In the genomic region with DNA sequence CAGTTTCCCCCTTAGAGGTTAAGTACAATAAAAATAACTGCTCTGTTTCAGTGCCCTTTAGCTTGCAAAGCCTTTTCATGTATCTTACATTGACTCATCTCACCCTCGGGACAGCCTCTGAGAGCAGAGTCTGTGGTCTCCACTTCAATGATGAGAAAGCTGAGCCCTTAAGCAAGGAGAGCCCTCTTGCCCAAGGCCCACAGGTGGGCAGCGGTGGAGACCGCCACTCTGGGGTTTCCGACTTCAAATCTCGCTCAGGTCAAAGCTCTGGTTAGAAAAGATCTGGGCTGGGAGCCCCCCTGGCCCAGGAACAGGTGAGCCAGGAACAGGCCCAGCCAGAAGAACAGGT, we compare ENCODE assay signal across 10 cellular contexts. TPM values are rescaled to one million over a fixed set of nuclear protein-coding genes. Genes with fewer than 3 reads are reported as not detected.
A peak's percentile ranks its signal among the peaks of the same experiment; 100 is the strongest.
DNase-seq lines count a peak whose midpoint lies in the region; ATAC-seq and TF ChIP-seq lines count a peak whose summit lies in the region.
"Had no signal": no experiment of that assay in that cellular context is flagged by ENCODE, and none has a peak within 500 bp of the region (broad histone marks: within the 10 kb centered on the region; RNA-seq: fewer than 3 reads in every experiment).

No MANE protein-coding gene starts in this region.

- 78% methylated on average over 5 of the region's 5 CpGs for WGBS in urinary bladder
- WGBS in aorta, 2 donors: 87 to 91% methylated on average over 5 of the region's 5 CpGs

- DNase-seq in cardiac muscle cell (ENCODE audit: low read depth in 1 of 2, low spot score in 1 of 2) (no peak), Right ventricle myocardium inferior (ENCODE audit: missing footprints) (no peak), WERI-Rb-1 (no peak), glutamatergic neuron (no peak), OCI-M1 (lab: John Stamatoyannopoulos, UW) (no peak), head of caudate nucleus (no peak), aorta (no peak)
- DNase-seq: BE2C had no signal

- H3K36me3 Mint-ChIP-seq in glutamatergic neuron (ENCODE audit: unreplicated experiment): no peaks in the 10 kb centered on the region

- H3K4me1 Mint-ChIP-seq in glutamatergic neuron (ENCODE audit: low read depth, unreplicated experiment): peaks cover 29% of the 10 kb centered on the region

- H3K9me3 Mint-ChIP-seq in glutamatergic neuron (ENCODE audit: unreplicated experiment): peaks cover 3% of the 10 kb centered on the region

- H3K27me3 ChIP-seq in cardiac muscle cell: no peaks in the 10 kb centered on the region
- no peaks in the 10 kb centered on the region for H3K27me3 ChIP-seq in WERI-Rb-1 (ENCODE audit: insufficient read depth, low read depth, severe bottlenecking)
- H3K27me3 ChIP-seq in aorta (ENCODE audit: control insufficient read depth in 1 of 2, insufficient read depth in 2 of 2, low read length in 1 of 2): no peaks in the 10 kb centered on the region
- H3K27me3 ChIP-seq: BE2C had no signal

- peaks cover 25% of the 10 kb centered on the region for H3K4me1 ChIP-seq in cardiac muscle cell (ENCODE audit: low read depth)
- no peaks in the 10 kb centered on the region for H3K4me1 ChIP-seq in urinary bladder (ENCODE audit: insufficient read depth)
- H3K4me1 ChIP-seq in aorta (ENCODE audit: control insufficient read depth in 1 of 2, insufficient read depth in 2 of 2, low read length in 2 of 2): no peaks in the 10 kb centered on the region
- H3K4me1 ChIP-seq: BE2C had no signal

- H3K4me3 Mint-ChIP-seq in glutamatergic neuron (ENCODE audit: unreplicated experiment): peak overlapping the region; percentile 49

- H3K27ac ChIP-seq in cardiac muscle cell (peak overlapping the region; percentile 8), WERI-Rb-1 (peak overlapping the region; percentile 22), urinary bladder (ENCODE audit: low read depth) (peak overlapping the region; percentile 26), aorta (ENCODE audit: low read depth in 1 of 2, low read length in 2 of 2) (no peak overlapping the region)

- intact Hi-C loops in Right ventricle myocardium inferior (cut with DNase I): no loop called here
- intact Hi-C loops in head of caudate nucleus (cut with DNase I): no loop called here
- intact Hi-C loops in aorta (cut with DNase I): no loop called here

- H3K9me3 ChIP-seq in cardiac muscle cell (ENCODE audit: low read depth) (no peaks in the 10 kb centered on the region), WERI-Rb-1 (ENCODE audit: severe bottlenecking) (peaks cover 2% of the 10 kb centered on the region), aorta (ENCODE audit: control insufficient read depth, low read length) (no peaks in the 10 kb centered on the region)
- H3K9me3 ChIP-seq: BE2C had no signal

- peaks cover 2% of the 10 kb centered on the region for H3K27me3 Mint-ChIP-seq in glutamatergic neuron (ENCODE audit: unreplicated experiment)

- no peak overlapping the region for H3K4me3 ChIP-seq in cardiac muscle cell
- H3K4me3 ChIP-seq in WERI-Rb-1 (ENCODE audit: low read depth, low read length): no peak overlapping the region
- H3K4me3 ChIP-seq in urinary bladder (ENCODE audit: low read depth, low read length): no peak overlapping the region
- no peak overlapping the region for H3K4me3 ChIP-seq in aorta (ENCODE audit: low read length in 2 of 2)

- ATAC-seq in Right ventricle myocardium inferior (no peak), aorta (ENCODE audit: low FRiP score) (no peak)
- ATAC-seq: esophagus mucosa had no signal

- no peak for TF ChIP-seq CTCF in cardiac muscle cell (IDR thresholded peaks at IDR 0.05; ENCODE audit: low read depth, low read length)
- no peak for TF ChIP-seq CTCF in WERI-Rb-1 (IDR thresholded peaks at IDR 0.05; ENCODE audit: low read depth, low read length)
- TF ChIP-seq CTCF in glutamatergic neuron (IDR thresholded peaks at IDR 0.05; ENCODE audit: partially characterized antibody, unreplicated experiment): no peak

- no peaks in the 10 kb centered on the region for H3K36me3 ChIP-seq in cardiac muscle cell
- H3K36me3 ChIP-seq in WERI-Rb-1: peaks cover 16% of the 10 kb centered on the region
- H3K36me3 ChIP-seq in urinary bladder (ENCODE audit: insufficient read depth): no peaks in the 10 kb centered on the region
- no peaks in the 10 kb centered on the region for H3K36me3 ChIP-seq in aorta (ENCODE audit: control insufficient read depth in 1 of 2, insufficient read depth in 2 of 2, low read length in 1 of 2)
- H3K36me3 ChIP-seq: BE2C had no signal

- peak overlapping the region; percentile 71 for H3K27ac Mint-ChIP-seq in glutamatergic neuron (ENCODE audit: unreplicated experiment)

RNA-seq across cellular contexts. Expression of gene PMVK, which starts 4.3 kb away (rescaled TPM):
- total RNA-seq in cardiac muscle cell (20.1 and 23.8 TPM in 2 replicates), Right ventricle myocardium inferior (71.1 TPM), glutamatergic neuron (ENCODE audit: unreplicated experiment) (30.7 TPM), urinary bladder (6.8 TPM), aorta (10 to 100 TPM; 21.9 to 27.3 TPM)
- polyA plus RNA-seq in cardiac muscle cell (94.4 and 95.4 TPM in 2 replicates), urinary bladder (47.1 TPM), aorta (10 to 100 TPM; 40.4 to 52.7 TPM)

RNA-seq across cellular contexts. Expression of gene PBXIP1, which starts 15.0 kb away (rescaled TPM):
- total RNA-seq in cardiac muscle cell (155 and 161 TPM in 2 replicates), Right ventricle myocardium inferior (55.9 TPM), glutamatergic neuron (ENCODE audit: unreplicated experiment) (29.9 TPM), urinary bladder (74.0 TPM), aorta (100 to 1,000 TPM; 106 to 119 TPM)
- polyA plus RNA-seq in cardiac muscle cell (93.7 and 108 TPM in 2 replicates), urinary bladder (206 TPM), aorta (100 to 1,000 TPM in 1 of 2 donors, 10 to 100 TPM in 1; 95.3 to 169 TPM)

RNA-seq across cellular contexts. Expression of gene PYGO2, which starts 20.7 kb away (rescaled TPM):
- 45.6 and 48.0 TPM in 2 replicates for total RNA-seq in cardiac muscle cell
- polyA plus RNA-seq in cardiac muscle cell: 45.3 and 49.2 TPM in 2 replicates
- 16.0 TPM for total RNA-seq in Right ventricle myocardium inferior
- 32.7 TPM for total RNA-seq in glutamatergic neuron (ENCODE audit: unreplicated experiment)
- total RNA-seq in urinary bladder: 10.8 TPM
- polyA plus RNA-seq in urinary bladder: 29.2 TPM
- 10 to 100 TPM; 17.3 to 23.6 TPM for total RNA-seq in aorta
- 10 to 100 TPM; 11.6 to 16.6 TPM for polyA plus RNA-seq in aorta

RNA-seq across cellular contexts. Expression of gene SHC1, which starts 29.7 kb away (rescaled TPM):
- total RNA-seq in cardiac muscle cell: 80.0 and 80.3 TPM in 2 replicates
- polyA plus RNA-seq in cardiac muscle cell: 66.8 and 70.7 TPM in 2 replicates
- 60.4 TPM for total RNA-seq in Right ventricle myocardium inferior
- total RNA-seq in glutamatergic neuron (ENCODE audit: unreplicated experiment): 155 TPM
- total RNA-seq in urinary bladder: 61.2 TPM
- polyA plus RNA-seq in urinary bladder: 110 TPM
- 100 to 1,000 TPM; 165 to 182 TPM for total RNA-seq in aorta
- 100 to 1,000 TPM in 1 of 2 donors, 10 to 100 TPM in 1; 39.1 to 179 TPM for polyA plus RNA-seq in aorta

RNA-seq across cellular contexts. Expression of gene CKS1B, which starts 33.6 kb away (rescaled TPM):
- total RNA-seq in cardiac muscle cell: 52.9 and 96.5 TPM in 2 replicates
- polyA plus RNA-seq in cardiac muscle cell: 157 and 337 TPM in 2 replicates
- total RNA-seq in Right ventricle myocardium inferior: 22.2 TPM
- 22.8 TPM for total RNA-seq in glutamatergic neuron (ENCODE audit: unreplicated experiment)
- total RNA-seq in urinary bladder: 38.4 TPM
- 54.9 TPM for polyA plus RNA-seq in urinary bladder
- 10 to 100 TPM; 19.3 to 25.5 TPM for total RNA-seq in aorta
- 10 to 100 TPM; 38.9 to 58.9 TPM for polyA plus RNA-seq in aorta

Comparison
In these comparisons a context has a peak if more than half of its experiments do, and no peak if none do; other contexts are left out.
1. H3K27ac ChIP-seq: peak in cardiac muscle cell (single experiment), WERI-Rb-1 (single experiment) and urinary bladder (single experiment); none in aorta (0 of 2).